ENCODE assay signal across 19 cellular contexts in the genomic region with DNA sequence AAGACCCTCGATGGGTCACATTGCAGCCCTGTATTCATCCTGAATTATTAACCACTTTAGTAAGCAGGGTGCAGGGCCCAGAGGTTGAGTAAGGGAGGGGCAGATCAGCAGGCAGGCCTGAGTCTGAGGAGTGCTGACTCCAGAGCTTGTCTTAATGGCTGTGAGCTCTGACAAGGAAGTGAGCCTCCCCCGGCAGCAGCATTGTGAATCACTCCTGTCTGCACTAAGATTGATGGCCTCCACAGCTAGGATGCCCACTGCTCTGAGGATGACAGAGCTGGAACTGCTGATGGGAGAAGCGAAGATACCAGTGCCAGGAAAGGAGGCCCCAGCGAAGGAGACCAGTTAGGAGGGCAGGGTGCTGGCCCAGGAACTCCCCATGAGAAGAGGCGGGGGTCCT. TPM values are rescaled to one million over a fixed set of nuclear protein-coding genes. Genes with fewer than 3 reads are reported as not detected.
DNase-seq lines count a peak whose midpoint lies in the region; ATAC-seq, FAIRE-seq and TF ChIP-seq lines count a peak whose summit lies in the region.
"Had no signal": no experiment of that assay in that cellular context is flagged by ENCODE, and none has a peak within 500 bp of the region (broad histone marks: within the 10 kb centered on the region; RNA-seq: fewer than 3 reads in every experiment).

No MANE protein-coding gene starts in this region.

- dilution Hi-C loops in endothelial cell of umbilical vein (cut with MboI; ENCODE audit: extremely low pct_ligation_motif_present, low sequenced_read_pairs): no loop called here

- POLR2A ChIA-PET in endothelial cell of umbilical vein (lab: Charles Lee): no interaction called here

- no peak for TF ChIP-seq POLR2A in H54 (IDR thresholded peaks at IDR 0.05; ENCODE audit: low read depth, low read length)
- TF ChIP-seq POLR2A in endothelial cell of umbilical vein (IDR thresholded peaks at IDR 0.05; ENCODE audit: low read depth, low read length): no peak
- TF ChIP-seq POLR2A in upper lobe of left lung (IDR thresholded peaks at IDR 0.05): no peak

- CTCF ChIA-PET in endothelial cell of umbilical vein (lab: Charles Lee): interaction anchor here (0.7 to 2.0 kb wide), 3 partner anchors 8 to 402 kb away, joined by 3 to 7 read pairs (median 3); no protein-coding TSS in a partner anchor

- intact Hi-C loops in endothelial cell of umbilical vein (cut with micrococcal nuclease): no loop called here

- H3K4me1 ChIP-seq in endothelial cell of umbilical vein (ENCODE audit: control insufficient read depth, extremely low read depth, insufficient read depth, low read length) (no peaks in the 10 kb centered on the region), osteoblast (ENCODE audit: insufficient read depth, low read length) (no peaks in the 10 kb centered on the region), upper lobe of left lung (peaks cover 5 to 14% (median 7%) of the 10 kb centered on the region in 4 donors)

- no peak overlapping the region for H3K9ac ChIP-seq in endothelial cell of umbilical vein (replicated peaks; ENCODE audit: extremely low read depth, insufficient read depth, low read length)

- ATAC-seq in upper lobe of left lung (ENCODE audit: low FRiP score in 2 of 2): no peak
- ATAC-seq in GM21619 (IDR thresholded peaks at IDR 0.05; ENCODE audit: unreplicated experiment): no peak
- ATAC-seq: heart right ventricle, psoas muscle had no signal

- WGBS in upper lobe of left lung, 2 donors: 70 to 72% methylated on average over 5 of the region's 5 CpGs

- BruUV-seq in endothelial cell of umbilical vein (replicated peaks; lab: Mats Ljungman, UMichigan): no TSS peak

- DNase-seq in H54 (ENCODE audit: insufficient read length, low spot score) (peak; percentile 89), NCI-H226 (peak; percentile 94), endothelial cell of umbilical vein (ENCODE audit: low read depth, low spot score) (peak; percentile 6), osteoblast (ENCODE audit: insufficient read length, low spot score, missing footprints) (peak; percentile 84), upper lobe of left lung (no peak), COLO668 (lab: John Stamatoyannopoulos, UW; ENCODE audit: unreplicated experiment) (no peak)
- DNase-seq in activated naive CD4-positive, alpha-beta T cell treated with anti-CD3 and anti-CD28 coated beads, Interleukin-2, amount 50 U/mL, for 16 hours: no peak
- DNase-seq: activated naive CD4-positive, alpha-beta T cell treated with anti-CD3 and anti-CD28 coated beads for 36 hours; C1 segment of cervical spinal cord; DMS79 treated with DMSO at 0.1 percent for 48 hours; heart right ventricle; Kasumi-1; NCI-H2107; NK-92 treated with Interleukin-12 subunit alpha and Interleukin-12 subunit beta, amount 100 ng/mL, for 24 hours; psoas muscle had no signal

- FAIRE-seq in H54 (lab: Jason Lieb, UNC): peak; percentile 69
- FAIRE-seq in endothelial cell of umbilical vein (lab: Jason Lieb, UNC): no peak

- H3K27me3 ChIP-seq in endothelial cell of umbilical vein (ENCODE audit: control insufficient read depth in 2 of 2, insufficient read depth in 2 of 2, low read length in 2 of 2) (peaks cover 32 to 36% of the 10 kb centered on the region in 2 experiments), osteoblast (ENCODE audit: insufficient read depth, low read length) (peaks cover 32% of the 10 kb centered on the region), upper lobe of left lung (peaks cover 0 to 24% (median 10%) of the 10 kb centered on the region in 4 donors)

- no peak overlapping the region for H3K4me2 ChIP-seq in endothelial cell of umbilical vein (ENCODE audit: insufficient read depth, low read length)
- no peak overlapping the region for H3K4me2 ChIP-seq in osteoblast (ENCODE audit: insufficient read depth, low read length)

- H3K36me3 ChIP-seq in endothelial cell of umbilical vein (ENCODE audit: control insufficient read depth in 2 of 2, extremely low read depth in 1 of 2, insufficient read depth in 2 of 2, low read length in 2 of 2) (no peaks in the 10 kb centered on the region), osteoblast (ENCODE audit: insufficient read depth, low read length) (no peaks in the 10 kb centered on the region), upper lobe of left lung (no peaks in the 10 kb centered on the region)
- H3K36me3 ChIP-seq: cardiac muscle cell, heart right ventricle, tibial artery had no signal

- H3K9me3 ChIP-seq in endothelial cell of umbilical vein (replicated peaks; ENCODE audit: control insufficient read depth, insufficient read depth, low read length): no peaks in the 10 kb centered on the region
- no peaks in the 10 kb centered on the region for H3K9me3 ChIP-seq in osteoblast (ENCODE audit: low read depth, low read length)
- no peaks in the 10 kb centered on the region for H3K9me3 ChIP-seq in upper lobe of left lung
- H3K9me3 ChIP-seq: heart right ventricle, psoas muscle, tibial artery had no signal

- H2AFZ ChIP-seq in endothelial cell of umbilical vein (ENCODE audit: low read depth, low read length) (no peak overlapping the region), osteoblast (ENCODE audit: low read length) (no peak overlapping the region)

- H3K9me1 ChIP-seq in endothelial cell of umbilical vein (replicated peaks; ENCODE audit: control insufficient read depth, extremely low read depth, insufficient read depth, low read length): no peaks in the 10 kb centered on the region

- H4K20me1 ChIP-seq in endothelial cell of umbilical vein (replicated peaks; ENCODE audit: control insufficient read depth, extremely low read depth, insufficient read depth, low read length) (no peaks in the 10 kb centered on the region), osteoblast (ENCODE audit: insufficient read depth, low read length) (no peaks in the 10 kb centered on the region)

- H3K4me3 ChIP-seq in endothelial cell of umbilical vein (replicated peaks in 1 of 3; ENCODE audit: insufficient read depth in 1 of 3, low read depth in 1 of 3, low read length in 3 of 3): no peak overlapping the region
- no peak overlapping the region for H3K4me3 ChIP-seq in osteoblast (ENCODE audit: insufficient read depth, low read length)
- H3K4me3 ChIP-seq in upper lobe of left lung: no peak overlapping the region
- H3K4me3 ChIP-seq: cardiac muscle cell, heart right ventricle, psoas muscle, SK-N-MC, tibial artery had no signal

- TF ChIP-seq EP300 in upper lobe of left lung (IDR thresholded peaks at IDR 0.05): no peak

- H3K27ac ChIP-seq in endothelial cell of umbilical vein (ENCODE audit: insufficient read depth, low read depth, low read length): no peak overlapping the region
- H3K27ac ChIP-seq in osteoblast (ENCODE audit: low read depth, low read length): no peak overlapping the region
- no peak overlapping the region for H3K27ac ChIP-seq in upper lobe of left lung
- H3K27ac ChIP-seq: cardiac muscle cell, heart right ventricle, psoas muscle, SK-N-MC, tibial artery had no signal

- no peaks in the 10 kb centered on the region for H3K79me2 ChIP-seq in endothelial cell of umbilical vein (ENCODE audit: control insufficient read depth, insufficient read depth, low read length)
- no peaks in the 10 kb centered on the region for H3K79me2 ChIP-seq in osteoblast (ENCODE audit: insufficient read depth, low read length)

- no peak for TF ChIP-seq CTCF in endothelial cell of umbilical vein (IDR thresholded peaks at IDR 0.05; ENCODE audit: extremely low read depth in 1 of 2, insufficient read depth in 1 of 2, low read depth in 1 of 2, low read length in 2 of 2)
- no peak for TF ChIP-seq CTCF in osteoblast (IDR thresholded peaks at IDR 0.05; ENCODE audit: extremely low read depth, low read depth, low read length)
- no peak for TF ChIP-seq CTCF in upper lobe of left lung (IDR thresholded peaks at IDR 0.05)

TF ChIP-seq in endothelial cell of umbilical vein, 7 proteins besides CTCF, POLR2A, EP300 and RAD21:
- TF ChIP-seq JUN (IDR thresholded peaks at IDR 0.05; ENCODE audit: borderline replicate concordance, insufficient read depth, insufficient read length, low read depth) (no peak), GATA2 (IDR thresholded peaks at IDR 0.05; ENCODE audit: insufficient read depth, insufficient read length, low read depth, low read length) (no peak), POLR2AphosphoS5 (IDR thresholded peaks at IDR 0.05; ENCODE audit: insufficient read depth, low read depth, low read length) (no peak), FOS (IDR thresholded peaks at IDR 0.05; ENCODE audit: borderline replicate concordance, insufficient read depth, low read length) (no peak), EZH2 (IDR thresholded peaks at IDR 0.05; ENCODE audit: borderline replicate concordance, low read depth, low read length, severe bottlenecking) (no peak), MYC (IDR thresholded peaks at IDR 0.05; ENCODE audit: low read depth, low read length) (no peak)
- TF ChIP-seq, protein P1, sequence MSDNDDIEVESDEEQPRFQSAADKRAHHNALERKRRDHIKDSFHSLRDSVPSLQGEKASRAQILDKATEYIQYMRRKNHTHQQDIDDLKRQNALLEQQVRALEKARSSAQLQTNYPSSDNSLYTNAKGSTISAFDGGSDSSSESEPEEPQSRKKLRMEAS (IDR thresholded peaks at IDR 0.05; ENCODE audit: insufficient read depth, insufficient read length): no peak

RNA-seq across cellular contexts. Expression of a gene that starts 46.5 kb away (rescaled TPM):
- 15.1 and 16.6 TPM in 2 replicates for total RNA-seq in endothelial cell of umbilical vein
- polyA plus RNA-seq in endothelial cell of umbilical vein: 4.7 and 5.0 TPM in 2 replicates
- polyA plus RNA-seq in endothelial cell of umbilical vein (2011; cell fraction: cytosol; rRNA removed): 7.2 and 9.5 TPM in 2 replicates
- polyA plus RNA-seq in endothelial cell of umbilical vein (2011; cell fraction: nucleus; rRNA removed): 12.2 and 15.8 TPM in 2 replicates
- 8.5 and 9.7 TPM in 2 replicates for polyA plus RNA-seq in endothelial cell of umbilical vein (2012)
- polyA minus RNA-seq in endothelial cell of umbilical vein: 4.5 and 5.8 TPM in 2 replicates
- polyA minus RNA-seq in endothelial cell of umbilical vein (2011; cell fraction: cytosol; rRNA and poly(A)+ RNA removed): 4.9 TPM
- polyA minus RNA-seq in endothelial cell of umbilical vein (2011; cell fraction: nucleus; rRNA and poly(A)+ RNA removed): 6.2 and 7.5 TPM in 2 replicates
- total RNA-seq in osteoblast: 14.5 and 16.2 TPM in 2 replicates
- 10 to 100 TPM; 14.1 to 28.3 (median 21.8) TPM for total RNA-seq in upper lobe of left lung

Comparison
In these comparisons a context has a peak if more than half of its experiments do, and no peak if none do; other contexts are left out.
1. DNase-seq: peak in H54 (single experiment), NCI-H226 (single experiment), endothelial cell of umbilical vein (single experiment) and osteoblast (single experiment); none in upper lobe of left lung (0 of 2), activated naive CD4-positive, alpha-beta T cell treated with anti-CD3 and anti-CD28 coated beads, Interleukin-2, amount 50 U/mL, for 16 hours (single experiment) and COLO668 (single experiment).